Comparison of ENCODE assay signal across 8 cellular contexts in genomic region chr1:26833432-26834405, GRCh38. TPM values are rescaled to one million over a fixed set of nuclear protein-coding genes. Genes with fewer than 3 reads are reported as not detected.
A peak's percentile ranks its signal among the peaks of the same experiment; 100 is the strongest.
DNase-seq lines count a peak whose midpoint lies in the region; ATAC-seq and TF ChIP-seq lines count a peak whose summit lies in the region.

No MANE protein-coding gene starts in this region.

- H3K9me3 ChIP-seq in SU-DHL-6 (ENCODE audit: insufficient read depth, low read length), result no peaks in the 10 kb centered on the region
- no peaks in the 10 kb centered on the region for H3K9me3 ChIP-seq in spleen

- H3K27me3 ChIP-seq in SU-DHL-6 (ENCODE audit: low read length), result no peaks in the 10 kb centered on the region
- H3K27me3 ChIP-seq in spleen (replicated peaks in 1 of 7), result no peaks in the 10 kb centered on the region

- DNase-seq in activated naive CD4-positive, alpha-beta T cell treated with anti-CD3 and anti-CD28 coated beads, Interleukin-2, amount 50 U/mL, for 16 hours, result peak; percentile 78
- peak; percentile 97 for DNase-seq in spleen
- DNase-seq in NCI-H69 (lab: John Stamatoyannopoulos, UW), result no peak
- no peak for DNase-seq in HCEC 1CT
- no peak for DNase-seq in osteocyte (ENCODE audit: extremely low spot score, unreplicated experiment)

- H3K27me3 Mint-ChIP-seq in osteocyte (ENCODE audit: unreplicated experiment), result no peaks in the 10 kb centered on the region

- WGBS in spleen, 5 donors, result 42 to 46% (median 45%) methylated on average over 21 to 23 of the region's 23 CpGs

- peaks cover 30% of the 10 kb centered on the region for H3K36me3 Mint-ChIP-seq in osteocyte (ENCODE audit: unreplicated experiment)

- peak; percentile 84 for ATAC-seq in HG02678 (IDR thresholded peaks at IDR 0.05; ENCODE audit: unreplicated experiment)

- H3K4me3 ChIP-seq in SU-DHL-6 (ENCODE audit: insufficient read depth, low read length, poor library complexity, severe bottlenecking) (no peak overlapping the region), spleen (peak overlapping the region in 3 of 8 donors; percentile 1 to 60 (median 2))

- no peak for TF ChIP-seq CTCF in SU-DHL-6 (IDR thresholded peaks at IDR 0.05; ENCODE audit: insufficient read depth, low read length, poor library complexity, severe bottlenecking)
- peak in 10 of 11 experiments; percentile 14 to 68 (median 44) for TF ChIP-seq CTCF in spleen (IDR thresholded peaks at IDR 0.05 in 8 of 11, conservative IDR thresholded peaks at IDR 0.05 in 3 of 11)
- TF ChIP-seq CTCF in osteocyte (IDR thresholded peaks at IDR 0.05), result no peak

- no peaks in the 10 kb centered on the region for H3K79me2 ChIP-seq in SU-DHL-6 (ENCODE audit: insufficient read depth, low read length)

- no peaks in the 10 kb centered on the region; the same call in 1 of the 2 replicates for H3F3A ChIP-seq in SU-DHL-6 (ENCODE audit: insufficient read depth)

- H3K9ac ChIP-seq in SU-DHL-6 (ENCODE audit: low read length), result peak overlapping the region; percentile 30; the same call in 1 of the 2 replicates

- H3K4me2 ChIP-seq in SU-DHL-6 (ENCODE audit: low read depth, low read length, poor library complexity, severe bottlenecking), result peak overlapping the region; percentile 31

- H2AFZ ChIP-seq in SU-DHL-6 (ENCODE audit: low read depth, low read length, severe bottlenecking), result no peak overlapping the region

- peaks cover 22 to 85% (median 70%) of the 10 kb centered on the region in 6 donors for H3K4me1 ChIP-seq in spleen

- intact Hi-C loops in spleen (cut with DNase I; ENCODE audit: low total_unique reads), result no loop called here

- peaks cover 10% of the 10 kb centered on the region for H3K4me1 Mint-ChIP-seq in osteocyte (ENCODE audit: unreplicated experiment)

- H3K27ac ChIP-seq in SU-DHL-6 (ENCODE audit: low read depth, low read length) (peak overlapping the region; percentile 65), spleen (peak overlapping the region; percentile 80 to 94 (median 90))

- H3K9me2 ChIP-seq in SU-DHL-6 (replicated peaks; ENCODE audit: insufficient read depth, low read length), result no peaks in the 10 kb centered on the region

- H3K4me3 Mint-ChIP-seq in osteocyte (ENCODE audit: unreplicated experiment), result no peak overlapping the region

- TF ChIP-seq POLR2A in GM15510 (IDR thresholded peaks at IDR 0.05; ENCODE audit: borderline replicate concordance, extremely low read depth, insufficient read length) (peak; percentile 65), spleen (IDR thresholded peaks at IDR 0.05) (peak in 1 of 3 donors; percentile 43)

- H3K9me3 Mint-ChIP-seq in osteocyte (ENCODE audit: unreplicated experiment), result no peaks in the 10 kb centered on the region

- H3K27ac Mint-ChIP-seq in osteocyte (ENCODE audit: unreplicated experiment), result no peak overlapping the region

- H3K36me3 ChIP-seq in SU-DHL-6 (ENCODE audit: low read length), result no peaks in the 10 kb centered on the region
- H3K36me3 ChIP-seq in spleen, result peaks cover 0 to 83% (median 45%) of the 10 kb centered on the region in 6 donors

- H4K20me1 ChIP-seq in SU-DHL-6 (ENCODE audit: low read depth, low read length), result no peaks in the 10 kb centered on the region

RNA-seq across cellular contexts. Expression of gene ZDHHC18, which starts 7.2 kb away (rescaled TPM):
- 10 to 100 TPM; 41.6 to 80.4 (median 54.4) TPM for total RNA-seq in spleen
- polyA plus RNA-seq in spleen, result 10 to 100 TPM in 1 of 3 donors, 1 to 10 TPM in 2; 6.2 to 22.0 (median 8.9) TPM
- total RNA-seq in osteocyte, result 19.8 and 24.2 TPM in 2 replicates

RNA-seq across cellular contexts. Expression of gene SFN, which starts 29.2 kb away (rescaled TPM):
- total RNA-seq in spleen (under 1 TPM in 4 of 7 donors, not detected in 3; 0.51 to 0.79 (median 0.58) TPM), osteocyte (not detected in 2 replicates)
- under 1 TPM; 0.27 to 0.80 (median 0.63) TPM for polyA plus RNA-seq in spleen

RNA-seq across cellular contexts. Expression of gene PIGV, which starts 46.0 kb away (rescaled TPM):
- total RNA-seq in spleen (10 to 100 TPM in 6 of 7 donors, 1 to 10 TPM in 1; 8.1 to 21.8 (median 12.5) TPM), osteocyte (14.2 TPM in 2 replicates)
- 1 to 10 TPM; 4.8 to 6.6 (median 5.2) TPM for polyA plus RNA-seq in spleen

RNA-seq across cellular contexts. Expression of gene GPN2, which starts 56.4 kb away (rescaled TPM):
- 10 to 100 TPM; 15.2 to 28.7 (median 21.5) TPM for total RNA-seq in spleen
- polyA plus RNA-seq in spleen, result 10 to 100 TPM; 11.6 to 15.7 (median 14.2) TPM
- total RNA-seq in osteocyte, result 26.4 and 26.6 TPM in 2 replicates

Comparison
In these comparisons a context has a peak if more than half of its experiments do, and no peak if none do; other contexts are left out.
1. CTCF ChIP-seq: peak in spleen (10 of 11); none in SU-DHL-6 (single experiment) and osteocyte (single experiment).
2. DNase-seq: peak in activated naive CD4-positive, alpha-beta T cell treated with anti-CD3 and anti-CD28 coated beads, Interleukin-2, amount 50 U/mL, for 16 hours (single experiment) and spleen (single experiment); none in NCI-H69 (single experiment), HCEC 1CT (single experiment) and osteocyte (single experiment).